ENCODE assay signal across 10 cellular contexts in genomic region chr3:59286791-59287531, GRCh38.
DNase-seq lines count a peak whose midpoint lies in the region; ATAC-seq and TF ChIP-seq lines count a peak whose summit lies in the region.
"Had no signal": no experiment of that assay in that cellular context is flagged by ENCODE, and none has a peak within 500 bp of the region (broad histone marks: within the 10 kb centered on the region; RNA-seq: fewer than 3 reads in every experiment).

No MANE protein-coding gene starts in this region.

- TF ChIP-seq POLR2A in sigmoid colon (IDR thresholded peaks at IDR 0.05), result no peak

- H3K4me1 ChIP-seq in BE2C (no peaks in the 10 kb centered on the region), sigmoid colon (no peaks in the 10 kb centered on the region)

- H3K9me3 ChIP-seq in BE2C, result no peaks in the 10 kb centered on the region
- peaks cover 0 to 2% (median 0%) of the 10 kb centered on the region in 4 donors for H3K9me3 ChIP-seq in sigmoid colon

- TF ChIP-seq EP300 in sigmoid colon (IDR thresholded peaks at IDR 0.05), result no peak

- no peak for TF ChIP-seq CTCF in natural killer cell (IDR thresholded peaks at IDR 0.05)
- no peak for TF ChIP-seq CTCF in BE2C (IDR thresholded peaks at IDR 0.05; ENCODE audit: low read depth, low read length)
- no peak for TF ChIP-seq CTCF in sigmoid colon (IDR thresholded peaks at IDR 0.05)

- no peak overlapping the region for H3K27ac ChIP-seq in sigmoid colon
- H3K27ac ChIP-seq: 22Rv1 had no signal

- peak; percentile 6 for DNase-seq in DMS 273 (lab: John Stamatoyannopoulos, UW; ENCODE audit: unreplicated experiment)
- DNase-seq in DMS 273 treated with DMSO at 0.1 percent for 48 hours (lab: John Stamatoyannopoulos, UW), result no peak
- peak; percentile 2 for DNase-seq in HK-2 (ENCODE audit: unreplicated experiment)
- peak; percentile 57 to 64 for DNase-seq in activated T-cell treated with anti-CD3 and anti-CD28 coated beads, Interleukin-2, amount 50 U/mL, for 72 hours
- DNase-seq in natural killer cell, result no peak
- no peak for DNase-seq in BE2C
- DNase-seq in hippocampal formation (lab: John Stamatoyannopoulos, UW), result no peak
- DNase-seq in sigmoid colon, result no peak
- DNase-seq: islet precursor cell had no signal

- H3K4me3 ChIP-seq in BE2C (ENCODE audit: low read depth, low read length) (no peak overlapping the region), sigmoid colon (no peak overlapping the region)

- H3K36me3 ChIP-seq in BE2C (no peaks in the 10 kb centered on the region), sigmoid colon (no peaks in the 10 kb centered on the region)

- intact Hi-C loops in natural killer cell (cut with micrococcal nuclease) (no loop called here), sigmoid colon (cut with DNase I) (no loop called here)

- H3K4me3 Mint-ChIP-seq in activated T-cell treated with anti-CD3 and anti-CD28 coated beads, Interleukin-2, amount 50 U/mL, for 72 hours, result peak overlapping the region; percentile 56 to 68
- H3K4me3 Mint-ChIP-seq in natural killer cell, result no peak overlapping the region

- H3K27me3 ChIP-seq in BE2C, result peaks cover 7% of the 10 kb centered on the region; the same call in 1 of the 2 replicates
- no peaks in the 10 kb centered on the region for H3K27me3 ChIP-seq in sigmoid colon

- peaks cover 30% of the 10 kb centered on the region for H3K4me1 Mint-ChIP-seq in activated T-cell treated with anti-CD3 and anti-CD28 coated beads, Interleukin-2, amount 50 U/mL, for 72 hours (ENCODE audit: low read depth)
- H3K4me1 Mint-ChIP-seq in natural killer cell, result peaks cover 0 to 16% of the 10 kb centered on the region in 2 donors

- peak overlapping the region; percentile 22 for H3K27ac Mint-ChIP-seq in activated T-cell treated with anti-CD3 and anti-CD28 coated beads, Interleukin-2, amount 50 U/mL, for 72 hours
- peak overlapping the region in 1 of 2 donors; percentile 39 for H3K27ac Mint-ChIP-seq in natural killer cell

- 70 to 71% methylated on average over 2 of the region's 2 CpGs for WGBS in sigmoid colon, 2 donors

- H3K9me3 Mint-ChIP-seq in activated T-cell treated with anti-CD3 and anti-CD28 coated beads, Interleukin-2, amount 50 U/mL, for 72 hours, result peaks cover 0 to 2% of the 10 kb centered on the region in 2 donors
- no peaks in the 10 kb centered on the region for H3K9me3 Mint-ChIP-seq in natural killer cell

- ATAC-seq in activated T-cell treated with anti-CD3 and anti-CD28 coated beads, Interleukin-2, amount 50 U/mL, for 72 hours (replicated peaks in 1 of 2), result peak; percentile 96 to 98
- peak; percentile 68 to 87 (median 85) for ATAC-seq in natural killer cell

- peaks cover 5% of the 10 kb centered on the region for H3K27me3 Mint-ChIP-seq in activated T-cell treated with anti-CD3 and anti-CD28 coated beads, Interleukin-2, amount 50 U/mL, for 72 hours (ENCODE audit: low read depth)
- peaks cover 6 to 35% of the 10 kb centered on the region in 2 donors for H3K27me3 Mint-ChIP-seq in natural killer cell (ENCODE audit: low read depth in 2 of 2)

- H3K36me3 Mint-ChIP-seq in activated T-cell treated with anti-CD3 and anti-CD28 coated beads, Interleukin-2, amount 50 U/mL, for 72 hours (ENCODE audit: insufficient read depth in 2 of 2), result peaks cover 0 to 3% of the 10 kb centered on the region in 2 donors
- no peaks in the 10 kb centered on the region for H3K36me3 Mint-ChIP-seq in natural killer cell

Comparison
In these comparisons a context has a peak if more than half of its experiments do, and no peak if none do; other contexts are left out.
1. DNase-seq: peak in DMS 273 (single experiment), HK-2 (single experiment) and activated T-cell treated with anti-CD3 and anti-CD28 coated beads, Interleukin-2, amount 50 U/mL, for 72 hours (2 of 2); none in DMS 273 treated with DMSO at 0.1 percent for 48 hours (single experiment), natural killer cell (single experiment), BE2C (single experiment), hippocampal formation (0 of 2) and sigmoid colon (single experiment).